9 cellular contexts compared by ENCODE assay signal in the genomic region with DNA sequence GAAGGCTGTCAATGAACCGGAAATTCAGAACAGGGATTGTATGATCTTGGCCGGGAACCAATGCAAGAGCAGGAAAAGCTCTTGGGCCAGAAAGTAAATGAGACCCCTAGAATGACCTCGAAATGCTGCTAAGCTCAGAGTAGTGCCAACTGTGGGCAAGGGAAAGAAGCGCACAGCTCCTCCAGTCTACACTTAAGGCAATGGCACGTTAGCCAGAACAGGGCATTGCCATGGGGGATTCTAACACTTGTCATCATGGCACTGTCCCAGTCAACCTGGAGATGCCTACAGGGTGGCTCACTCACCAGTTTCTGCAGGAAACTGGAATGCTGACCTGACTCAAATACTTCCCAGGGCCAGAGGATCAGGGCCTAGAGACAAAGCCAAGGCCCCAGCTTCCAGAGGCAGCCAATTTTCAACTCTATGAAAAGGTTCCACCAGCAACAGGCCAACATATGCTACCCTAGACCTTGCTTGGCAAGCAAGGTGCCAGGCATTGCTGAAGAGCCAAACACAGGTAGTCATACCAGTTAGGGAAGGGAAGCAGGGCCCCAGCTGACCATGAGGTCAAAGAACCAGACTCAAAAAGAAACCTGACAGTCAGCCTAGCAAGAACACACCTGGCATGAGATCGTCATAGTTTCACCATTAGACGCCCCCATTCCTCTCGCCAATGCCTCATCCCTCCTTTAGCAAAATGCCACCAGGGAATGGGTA. TPM values are rescaled to one million over a fixed set of nuclear protein-coding genes. Genes with fewer than 3 reads are reported as not detected.
A peak's percentile ranks its signal among the peaks of the same experiment; 100 is the strongest.
DNase-seq lines count a peak whose midpoint lies in the region; ATAC-seq and TF ChIP-seq lines count a peak whose summit lies in the region.
"Had no signal": no experiment of that assay in that cellular context is flagged by ENCODE, and none has a peak within 500 bp of the region (broad histone marks: within the 10 kb centered on the region; RNA-seq: fewer than 3 reads in every experiment).

No MANE protein-coding gene starts in this region.

- H3K9me3 Mint-ChIP-seq in T-helper 2 cell treated with Interferon-gamma antibody and Interleukin-4, amounts not matched to agents 5 μg/mL and 100 μg/mL, for 36 hours, result peaks cover 9% of the 10 kb centered on the region
- H3K9me3 Mint-ChIP-seq in mesothelial cell of epicardium, result peaks cover 6% of the 10 kb centered on the region
- H3K9me3 Mint-ChIP-seq: natural killer cell treated with Interleukin-12 subunit alpha and Interleukin-12 subunit beta and Interleukin-15 and Interleukin-18, amount 100 ng/mL, for 72 hours had no signal

- H3K36me3 Mint-ChIP-seq in T-helper 2 cell treated with Interferon-gamma antibody and Interleukin-4, amounts not matched to agents 5 μg/mL and 100 μg/mL, for 36 hours (ENCODE audit: low read depth), result peaks cover 15% of the 10 kb centered on the region
- peaks cover 14% of the 10 kb centered on the region for H3K36me3 Mint-ChIP-seq in mesothelial cell of epicardium

- peaks cover 9% of the 10 kb centered on the region for H3K36me3 ChIP-seq in GM06990 (ENCODE audit: control insufficient read depth, insufficient read depth, low read length)
- H3K36me3 ChIP-seq in RWPE2 (ENCODE audit: low read depth), result peaks cover 20% of the 10 kb centered on the region

- no peak overlapping the region for H3K4me3 Mint-ChIP-seq in T-helper 2 cell treated with Interferon-gamma antibody and Interleukin-4, amounts not matched to agents 5 μg/mL and 100 μg/mL, for 36 hours
- H3K4me3 Mint-ChIP-seq in mesothelial cell of epicardium, result no peak overlapping the region
- H3K4me3 Mint-ChIP-seq: natural killer cell treated with Interleukin-12 subunit alpha and Interleukin-12 subunit beta and Interleukin-15 and Interleukin-18, amount 100 ng/mL, for 72 hours had no signal

- peak; percentile 57 for DNase-seq in GM06990 (ENCODE audit: extremely low read depth, insufficient read length)
- DNase-seq in RWPE2 (ENCODE audit: low spot score), result no peak
- DNase-seq in mesenteric fat pad (ENCODE audit: low spot score), result peak; percentile 75
- no peak for DNase-seq in T-helper 2 cell treated with Interferon-gamma antibody and Interleukin-4, amounts not matched to agents 5 μg/mL and 100 μg/mL, for 36 hours (ENCODE audit: low spot score)
- no peak for DNase-seq in superior temporal gyrus (ENCODE audit: extremely low spot score)
- no peak for DNase-seq in mesothelial cell of epicardium (ENCODE audit: low spot score in 2 of 2, unreplicated experiment in 2 of 2)
- no peak for DNase-seq in NCI-H1694 treated with DMSO at 0.1 percent for 48 hours (lab: John Stamatoyannopoulos, UW)

- H3K4me3 ChIP-seq in GM06990 (replicated peaks; ENCODE audit: low read depth, low read length), result peak overlapping the region; percentile 38
- H3K4me3 ChIP-seq in RWPE2 (ENCODE audit: severe bottlenecking), result no peak overlapping the region

- H3K27ac ChIP-seq in RWPE2 (ENCODE audit: poor library complexity, severe bottlenecking), result peak overlapping the region; percentile 54

- TF ChIP-seq CTCF in GM06990 (IDR thresholded peaks at IDR 0.05; ENCODE audit: insufficient read depth, low read length, poor library complexity, severe bottlenecking) (no peak), RWPE2 (IDR thresholded peaks at IDR 0.05; ENCODE audit: poor library complexity, severe bottlenecking) (no peak), mesothelial cell of epicardium (IDR thresholded peaks at IDR 0.05; ENCODE audit: unreplicated experiment) (no peak)

- peaks cover 11% of the 10 kb centered on the region for H3K4me1 Mint-ChIP-seq in T-helper 2 cell treated with Interferon-gamma antibody and Interleukin-4, amounts not matched to agents 5 μg/mL and 100 μg/mL, for 36 hours (ENCODE audit: low read depth)
- peaks cover 13% of the 10 kb centered on the region for H3K4me1 Mint-ChIP-seq in mesothelial cell of epicardium

- H3K27me3 Mint-ChIP-seq in T-helper 2 cell treated with Interferon-gamma antibody and Interleukin-4, amounts not matched to agents 5 μg/mL and 100 μg/mL, for 36 hours (ENCODE audit: low read depth), result no peaks in the 10 kb centered on the region
- H3K27me3 Mint-ChIP-seq in mesothelial cell of epicardium (ENCODE audit: low read depth), result no peaks in the 10 kb centered on the region
- H3K27me3 Mint-ChIP-seq: natural killer cell treated with Interleukin-12 subunit alpha and Interleukin-12 subunit beta and Interleukin-15 and Interleukin-18, amount 100 ng/mL, for 72 hours had no signal

- peak; percentile 51 for ATAC-seq in GM21717 (IDR thresholded peaks at IDR 0.05; ENCODE audit: unreplicated experiment)
- peak; percentile 83 for ATAC-seq in RWPE2 (ENCODE audit: low read depth)
- ATAC-seq: natural killer cell treated with Interleukin-12 subunit alpha and Interleukin-12 subunit beta and Interleukin-15 and Interleukin-18, amount 100 ng/mL, for 72 hours had no signal

- H3K27ac Mint-ChIP-seq in T-helper 2 cell treated with Interferon-gamma antibody and Interleukin-4, amounts not matched to agents 5 μg/mL and 100 μg/mL, for 36 hours, result no peak overlapping the region
- no peak overlapping the region for H3K27ac Mint-ChIP-seq in mesothelial cell of epicardium
- H3K27ac Mint-ChIP-seq: natural killer cell treated with Interleukin-12 subunit alpha and Interleukin-12 subunit beta and Interleukin-15 and Interleukin-18, amount 100 ng/mL, for 72 hours had no signal

- peaks cover 23% of the 10 kb centered on the region for H3K4me1 ChIP-seq in RWPE2 (ENCODE audit: insufficient read depth, poor library complexity, severe bottlenecking)

- H3K27me3 ChIP-seq in GM06990 (replicated peaks; ENCODE audit: control insufficient read depth, insufficient read depth, low read length) (no peaks in the 10 kb centered on the region), RWPE2 (ENCODE audit: insufficient read depth, poor library complexity, severe bottlenecking) (no peaks in the 10 kb centered on the region)

- H3K9me3 ChIP-seq in RWPE2 (ENCODE audit: severe bottlenecking), result no peaks in the 10 kb centered on the region

RNA-seq across cellular contexts. Expression of a gene that starts 34.9 kb away (rescaled TPM):
- total RNA-seq in mesenteric fat pad (96.0 TPM), mesothelial cell of epicardium (77.4 to 81.3 TPM (median 77.7 TPM) in 3 replicates)

Comparison
In these comparisons a context has a peak if more than half of its experiments do, and no peak if none do; other contexts are left out.
1. DNase-seq: peak in GM06990 (single experiment) and mesenteric fat pad (single experiment); none in RWPE2 (single experiment), T-helper 2 cell treated with Interferon-gamma antibody and Interleukin-4, amounts not matched to agents 5 μg/mL and 100 μg/mL, for 36 hours (single experiment), superior temporal gyrus (single experiment), mesothelial cell of epicardium (0 of 2) and NCI-H1694 treated with DMSO at 0.1 percent for 48 hours (single experiment).